In the genomic region with DNA sequence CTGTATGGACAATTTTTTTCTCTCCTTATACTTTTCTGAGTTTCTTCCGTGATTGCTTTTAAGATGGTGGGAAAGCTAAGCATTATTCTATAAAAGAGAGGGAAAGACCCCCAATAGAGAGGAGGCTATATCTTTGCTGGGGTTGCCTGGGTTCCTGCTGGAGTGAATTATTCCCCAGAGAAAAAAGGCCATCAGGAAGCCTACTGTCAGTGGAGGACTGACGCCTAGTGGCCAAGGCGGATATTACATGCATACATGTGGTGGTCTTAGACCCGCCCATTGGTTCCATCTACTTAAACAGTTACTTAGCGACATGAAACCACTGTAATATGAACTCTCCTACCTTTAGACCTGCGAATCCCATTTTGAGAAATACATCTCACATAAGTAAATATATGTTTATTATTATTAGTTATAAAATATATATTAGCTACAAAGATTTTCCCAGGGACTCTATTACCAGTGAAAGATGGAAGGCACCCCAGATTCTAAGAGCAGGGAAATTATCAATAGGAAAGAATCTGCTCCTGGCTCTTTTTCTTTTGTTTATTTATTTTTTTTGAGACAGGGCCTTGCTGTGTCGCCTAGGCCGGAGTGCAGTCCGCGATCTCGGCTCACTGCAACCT, we compare ENCODE assay signal across 9 cellular contexts. TPM values are rescaled to one million over a fixed set of nuclear protein-coding genes. Genes with fewer than 3 reads are reported as not detected.
A peak's percentile ranks its signal among the peaks of the same experiment; 100 is the strongest.
DNase-seq lines count a peak whose midpoint lies in the region; ATAC-seq, FAIRE-seq and TF ChIP-seq lines count a peak whose summit lies in the region.
"Had no signal": no experiment of that assay in that cellular context is flagged by ENCODE, and none has a peak within 500 bp of the region (broad histone marks: within the 10 kb centered on the region; RNA-seq: fewer than 3 reads in every experiment).

No MANE protein-coding gene starts in this region.

- H3K36me3 ChIP-seq in endothelial cell of umbilical vein (ENCODE audit: control insufficient read depth in 2 of 2, extremely low read depth in 1 of 2, insufficient read depth in 2 of 2, low read length in 2 of 2) (no peaks in the 10 kb centered on the region), mucosa of descending colon (ENCODE audit: low read depth) (no peaks in the 10 kb centered on the region)

- no peak overlapping the region for H3K4me3 Mint-ChIP-seq in activated CD8-positive, alpha-beta memory T cell treated with anti-CD3 and anti-CD28 coated beads, Interleukin-2, amount 10 ng/mL, durations not matched to agents 7 days and 5 days

- no peaks in the 10 kb centered on the region for H3K36me3 Mint-ChIP-seq in activated CD8-positive, alpha-beta memory T cell treated with anti-CD3 and anti-CD28 coated beads, Interleukin-2, amount 10 ng/mL, durations not matched to agents 7 days and 5 days

- no peak overlapping the region for H2AFZ ChIP-seq in endothelial cell of umbilical vein (ENCODE audit: low read depth, low read length)

- H3K4me1 ChIP-seq in endothelial cell of umbilical vein (ENCODE audit: control insufficient read depth, extremely low read depth, insufficient read depth, low read length) (no peaks in the 10 kb centered on the region), mucosa of descending colon (ENCODE audit: low read depth) (no peaks in the 10 kb centered on the region)

- no peaks in the 10 kb centered on the region for H3K27me3 ChIP-seq in endothelial cell of umbilical vein (ENCODE audit: control insufficient read depth in 2 of 2, insufficient read depth in 2 of 2, low read length in 2 of 2)

- no peak for TF ChIP-seq POLR2A in endothelial cell of umbilical vein (IDR thresholded peaks at IDR 0.05; ENCODE audit: low read depth, low read length)

- POLR2A ChIA-PET in endothelial cell of umbilical vein (lab: Charles Lee): no interaction called here

- H3K27ac Mint-ChIP-seq in activated CD8-positive, alpha-beta memory T cell treated with anti-CD3 and anti-CD28 coated beads, Interleukin-2, amount 10 ng/mL, durations not matched to agents 7 days and 5 days: no peak overlapping the region

- TF ChIP-seq CTCF in endothelial cell of umbilical vein (IDR thresholded peaks at IDR 0.05; ENCODE audit: extremely low read depth in 1 of 2, insufficient read depth in 1 of 2, low read depth in 1 of 2, low read length in 2 of 2) (peak; percentile 84 to 90), mucosa of descending colon (IDR thresholded peaks at IDR 0.05) (peak; percentile 88)

- ATAC-seq in activated CD8-positive, alpha-beta memory T cell treated with anti-CD3 and anti-CD28 coated beads, Interleukin-2, amount 10 ng/mL, durations not matched to agents 7 days and 5 days: peak; percentile 95
- ATAC-seq in mucosa of descending colon: peak; percentile 82
- no peak for ATAC-seq in HG03354 (IDR thresholded peaks at IDR 0.05; ENCODE audit: poor library complexity, severe bottlenecking, unreplicated experiment)

- no peak overlapping the region for H3K27ac ChIP-seq in endothelial cell of umbilical vein (ENCODE audit: insufficient read depth, low read depth, low read length)

- no peaks in the 10 kb centered on the region for H3K79me2 ChIP-seq in endothelial cell of umbilical vein (ENCODE audit: control insufficient read depth, insufficient read depth, low read length)

- no peak overlapping the region for H3K4me2 ChIP-seq in endothelial cell of umbilical vein (ENCODE audit: insufficient read depth, low read length)

- peak; percentile 85 for FAIRE-seq in endothelial cell of umbilical vein (lab: Jason Lieb, UNC)

- dilution Hi-C loops in endothelial cell of umbilical vein (cut with MboI; ENCODE audit: extremely low pct_ligation_motif_present, low sequenced_read_pairs): no loop called here

- DNase-seq in DMS153 (lab: John Stamatoyannopoulos, UW) (peak; percentile 60), HuH-7.5 (ENCODE audit: low spot score) (peak; percentile 78), NOMO-1 treated with dmso at 0.1 percent for 144 hours (lab: John Stamatoyannopoulos, UW; ENCODE audit: unreplicated experiment) (peak; percentile 23), endothelial cell of umbilical vein (ENCODE audit: low read depth, low spot score) (peak; percentile 81), mucosa of descending colon (peak in 2 of 3 donors; percentile 65 to 92)
- DNase-seq in activated CD8-positive, alpha-beta memory T cell treated with anti-CD3 and anti-CD28 coated beads, Interleukin-2, amount 10 ng/mL, durations not matched to agents 7 days and 5 days: peak; percentile 84
- peak; percentile 68 for DNase-seq in stimulated activated CD8-positive, alpha-beta memory T cell treated with anti-CD3 and anti-CD28 coated beads, Interleukin-4, amount 100 ng/mL, for 24 hours (ENCODE audit: low read depth)

- intact Hi-C loops in endothelial cell of umbilical vein (cut with micrococcal nuclease) (loop anchor here (1.0 to 2.0 kb wide), 5 partner anchors 26 to 413 kb away; a partner anchor contains a TSS), mucosa of descending colon (cut with DNase I, micrococcal nuclease) (loop anchor here in 1 of 2 donors (10.0 kb wide), 2 partner anchors 63 to 353 kb away; no protein-coding TSS in a partner anchor)

- no peaks in the 10 kb centered on the region for H3K9me3 ChIP-seq in endothelial cell of umbilical vein (replicated peaks; ENCODE audit: control insufficient read depth, insufficient read depth, low read length)
- no peaks in the 10 kb centered on the region for H3K9me3 ChIP-seq in mucosa of descending colon

- no TSS peak for BruUV-seq in endothelial cell of umbilical vein (replicated peaks; lab: Mats Ljungman, UMichigan)

- H3K4me3 ChIP-seq in endothelial cell of umbilical vein (replicated peaks in 1 of 3; ENCODE audit: insufficient read depth in 1 of 3, low read depth in 1 of 3, low read length in 3 of 3) (no peak overlapping the region), mucosa of descending colon (no peak overlapping the region)

- H3K9me1 ChIP-seq in endothelial cell of umbilical vein (replicated peaks; ENCODE audit: control insufficient read depth, extremely low read depth, insufficient read depth, low read length): no peaks in the 10 kb centered on the region

- peaks cover 10% of the 10 kb centered on the region for H3K27me3 Mint-ChIP-seq in activated CD8-positive, alpha-beta memory T cell treated with anti-CD3 and anti-CD28 coated beads, Interleukin-2, amount 10 ng/mL, durations not matched to agents 7 days and 5 days

- H3K4me1 Mint-ChIP-seq in activated CD8-positive, alpha-beta memory T cell treated with anti-CD3 and anti-CD28 coated beads, Interleukin-2, amount 10 ng/mL, durations not matched to agents 7 days and 5 days: peaks cover 2% of the 10 kb centered on the region

- H3K9me3 Mint-ChIP-seq in activated CD8-positive, alpha-beta memory T cell treated with anti-CD3 and anti-CD28 coated beads, Interleukin-2, amount 10 ng/mL, durations not matched to agents 7 days and 5 days (ENCODE audit: low read depth): no peaks in the 10 kb centered on the region

- no peaks in the 10 kb centered on the region for H4K20me1 ChIP-seq in endothelial cell of umbilical vein (replicated peaks; ENCODE audit: control insufficient read depth, extremely low read depth, insufficient read depth, low read length)

- CTCF ChIA-PET in activated CD8-positive, alpha-beta memory T cell treated with anti-CD3 and anti-CD28 coated beads, Interleukin-2, amount 10 ng/mL, durations not matched to agents 7 days and 5 days (lab: Charles Lee): interaction anchor here (0.6 to 3.3 kb wide), 44 partner anchors 9 to 413 kb away, joined by 3 to 26 read pairs (median 4); a partner anchor contains a TSS
- CTCF ChIA-PET in endothelial cell of umbilical vein (lab: Charles Lee): interaction anchor here (0.6 to 2.7 kb wide), 12 partner anchors 9 to 412 kb away, joined by 3 to 19 read pairs (median 4); no protein-coding TSS in a partner anchor

- no peak overlapping the region for H3K9ac ChIP-seq in endothelial cell of umbilical vein (replicated peaks; ENCODE audit: extremely low read depth, insufficient read depth, low read length)

RNA-seq across cellular contexts. Expression of a gene that starts 15.7 kb away (rescaled TPM):
- total RNA-seq in activated CD8-positive, alpha-beta memory T cell treated with anti-CD3 and anti-CD28 coated beads, Interleukin-2, amount 10 ng/mL, durations not matched to agents 7 days and 5 days: not detected
- total RNA-seq in endothelial cell of umbilical vein (not detected in 2 replicates), mucosa of descending colon (1 to 10 TPM in 1 of 3 donors, not detected in 2; 1.1 TPM)
- polyA plus RNA-seq in endothelial cell of umbilical vein: not detected in 2 replicates
- polyA plus RNA-seq in endothelial cell of umbilical vein (2011; cell fraction: cytosol; rRNA removed): not detected in 2 replicates
- polyA plus RNA-seq in endothelial cell of umbilical vein (2011; cell fraction: nucleus; rRNA removed): not detected in 2 replicates
- not detected in 2 replicates for polyA plus RNA-seq in endothelial cell of umbilical vein (2012)
- polyA minus RNA-seq in endothelial cell of umbilical vein: not detected in 2 replicates
- polyA minus RNA-seq in endothelial cell of umbilical vein (2011; cell fraction: cytosol; rRNA and poly(A)+ RNA removed): not detected
- not detected in 2 replicates for polyA minus RNA-seq in endothelial cell of umbilical vein (2011; cell fraction: nucleus; rRNA and poly(A)+ RNA removed)
- total RNA-seq: activated CD8-positive, alpha-beta memory T cell treated with anti-CD3 and anti-CD28 coated beads for 36 hours had no signal

RNA-seq across cellular contexts. Expression of a gene that starts 26.4 kb away (rescaled TPM):
- 1 to 10 TPM; 5.4 to 5.6 TPM for total RNA-seq in activated CD8-positive, alpha-beta memory T cell treated with anti-CD3 and anti-CD28 coated beads, Interleukin-2, amount 10 ng/mL, durations not matched to agents 7 days and 5 days
- total RNA-seq in endothelial cell of umbilical vein (23.4 and 24.2 TPM in 2 replicates), mucosa of descending colon (10 to 100 TPM; 28.5 to 30.8 (median 28.5) TPM)
- polyA plus RNA-seq in endothelial cell of umbilical vein: 17.7 TPM in 2 replicates
- 12.7 and 16.2 TPM in 2 replicates for polyA plus RNA-seq in endothelial cell of umbilical vein (2011; cell fraction: cytosol; rRNA removed)
- 21.6 and 22.1 TPM in 2 replicates for polyA plus RNA-seq in endothelial cell of umbilical vein (2011; cell fraction: nucleus; rRNA removed)
- 15.5 and 18.4 TPM in 2 replicates for polyA plus RNA-seq in endothelial cell of umbilical vein (2012)
- 12.5 and 13.1 TPM in 2 replicates for polyA minus RNA-seq in endothelial cell of umbilical vein
- polyA minus RNA-seq in endothelial cell of umbilical vein (2011; cell fraction: cytosol; rRNA and poly(A)+ RNA removed): 5.9 TPM
- 10.6 and 14.7 TPM in 2 replicates for polyA minus RNA-seq in endothelial cell of umbilical vein (2011; cell fraction: nucleus; rRNA and poly(A)+ RNA removed)

RNA-seq across cellular contexts. Expression of a gene that starts 34.5 kb away (rescaled TPM):
- not detected for total RNA-seq in activated CD8-positive, alpha-beta memory T cell treated with anti-CD3 and anti-CD28 coated beads, Interleukin-2, amount 10 ng/mL, durations not matched to agents 7 days and 5 days
- total RNA-seq in endothelial cell of umbilical vein (not detected in 2 replicates), mucosa of descending colon (1 to 10 TPM in 1 of 3 donors, under 1 TPM in 1, not detected in 1; 0.46 to 1.2 TPM)
- polyA plus RNA-seq in endothelial cell of umbilical vein: 0.15 TPM in 1 of 2 replicates, not detected in the other
- polyA plus RNA-seq in endothelial cell of umbilical vein (2011; cell fraction: cytosol; rRNA removed): not detected in 2 replicates
- polyA plus RNA-seq in endothelial cell of umbilical vein (2011; cell fraction: nucleus; rRNA removed): not detected in 2 replicates
- polyA plus RNA-seq in endothelial cell of umbilical vein (2012): not detected in 2 replicates
- not detected in 2 replicates for polyA minus RNA-seq in endothelial cell of umbilical vein
- polyA minus RNA-seq in endothelial cell of umbilical vein (2011; cell fraction: cytosol; rRNA and poly(A)+ RNA removed): not detected
- not detected in 2 replicates for polyA minus RNA-seq in endothelial cell of umbilical vein (2011; cell fraction: nucleus; rRNA and poly(A)+ RNA removed)
- total RNA-seq: activated CD8-positive, alpha-beta memory T cell treated with anti-CD3 and anti-CD28 coated beads for 36 hours had no signal

RNA-seq across cellular contexts. Expression of a gene that starts 53.4 kb away (rescaled TPM):
- not detected for total RNA-seq in activated CD8-positive, alpha-beta memory T cell treated with anti-CD3 and anti-CD28 coated beads, Interleukin-2, amount 10 ng/mL, durations not matched to agents 7 days and 5 days
- total RNA-seq in endothelial cell of umbilical vein (not detected in 2 replicates), mucosa of descending colon (under 1 TPM in 2 of 3 donors, not detected in 1; 0.41 to 0.75 TPM)
- not detected in 2 replicates for polyA plus RNA-seq in endothelial cell of umbilical vein
- not detected in 2 replicates for polyA plus RNA-seq in endothelial cell of umbilical vein (2011; cell fraction: cytosol; rRNA removed)
- polyA plus RNA-seq in endothelial cell of umbilical vein (2011; cell fraction: nucleus; rRNA removed): not detected in 2 replicates
- polyA plus RNA-seq in endothelial cell of umbilical vein (2012): not detected in 2 replicates
- polyA minus RNA-seq in endothelial cell of umbilical vein: not detected in 2 replicates
- polyA minus RNA-seq in endothelial cell of umbilical vein (2011; cell fraction: cytosol; rRNA and poly(A)+ RNA removed): not detected
- not detected in 2 replicates for polyA minus RNA-seq in endothelial cell of umbilical vein (2011; cell fraction: nucleus; rRNA and poly(A)+ RNA removed)
- total RNA-seq: activated CD8-positive, alpha-beta memory T cell treated with anti-CD3 and anti-CD28 coated beads for 36 hours had no signal

Comparison
In these comparisons a context has a peak if more than half of its experiments do, and no peak if none do; other contexts are left out.
1. DNase-seq: peak in every context shown above with its lines; median percentile 84 in activated CD8-positive, alpha-beta memory T cell treated with anti-CD3 and anti-CD28 coated beads, Interleukin-2, amount 10 ng/mL, durations not matched to agents 7 days and 5 days; 81 in endothelial cell of umbilical vein; 78 in mucosa of descending colon; 78 in HuH-7.5; 68 in stimulated activated CD8-positive, alpha-beta memory T cell treated with anti-CD3 and anti-CD28 coated beads, Interleukin-4, amount 100 ng/mL, for 24 hours; 60 in DMS153; 23 in NOMO-1 treated with dmso at 0.1 percent for 144 hours.